8 cellular contexts compared by ENCODE assay signal in genomic region chr11:47185305-47186075, GRCh38. TPM values are rescaled to one million over a fixed set of nuclear protein-coding genes. Genes with fewer than 3 reads are reported as not detected.
A peak's percentile ranks its signal among the peaks of the same experiment; 100 is the strongest.
DNase-seq lines count a peak whose midpoint lies in the region; ATAC-seq and TF ChIP-seq lines count a peak whose summit lies in the region.

No MANE protein-coding gene starts in this region.

- H3K4me3 Mint-ChIP-seq in CD4-positive, CD25-positive, alpha-beta regulatory T cell, result peak overlapping the region in 3 of 4 donors; percentile 24 to 51 (median 48)

- peaks cover 17% of the 10 kb centered on the region for H3K27me3 ChIP-seq in CD4-positive, CD25-positive, alpha-beta regulatory T cell (ENCODE audit: control insufficient read depth, insufficient read depth, low read length)
- peaks cover 5 to 44% (median 39%) of the 10 kb centered on the region in 3 experiments for H3K27me3 ChIP-seq in neuronal stem cell (ENCODE audit: control insufficient read depth in 3 of 3, insufficient read depth in 3 of 3, low read depth in 1 of 3, low read length in 3 of 3)

- peak overlapping the region; percentile 97 for H2AFZ ChIP-seq in neuronal stem cell (ENCODE audit: low read length)

- peak overlapping the region; percentile 78 for H3K9ac ChIP-seq in neuronal stem cell (ENCODE audit: low read depth, low read length, poor library complexity)

- H4K8ac ChIP-seq in neuronal stem cell (ENCODE audit: low read depth, low read length), result peak overlapping the region; percentile 99

- H3K27me3 Mint-ChIP-seq in CD4-positive, CD25-positive, alpha-beta regulatory T cell, result peaks cover 40% of the 10 kb centered on the region

- no peak for DNase-seq in CD4-positive, CD25-positive, alpha-beta regulatory T cell
- peak; percentile 8 for DNase-seq in activated CD4-positive, alpha-beta T cell treated with anti-CD3 and anti-CD28 coated beads, Interleukin-2, amount 50 U/mL, for 1 hour
- peak; percentile 56 to 83 for DNase-seq in foreskin fibroblast
- peak; percentile 58 for DNase-seq in neuronal stem cell (ENCODE audit: low spot score)
- DNase-seq in NCI-H526 treated with DMSO at 0.1 percent for 48 hours (lab: John Stamatoyannopoulos, UW), result no peak

- ATAC-seq in CD4-positive, CD25-positive, alpha-beta regulatory T cell (ENCODE audit: low read depth in 2 of 2), result no peak
- peak; percentile 23 for ATAC-seq in HG03280 (IDR thresholded peaks at IDR 0.05; ENCODE audit: unreplicated experiment)
- ATAC-seq in GM18511 (IDR thresholded peaks at IDR 0.05; ENCODE audit: unreplicated experiment), result no peak
- no peak for ATAC-seq in HG03097 (IDR thresholded peaks at IDR 0.05; ENCODE audit: low FRiP score, unreplicated experiment)

- H2BK15ac ChIP-seq in neuronal stem cell (ENCODE audit: low read length), result peak overlapping the region; percentile 97

- peaks cover 21% of the 10 kb centered on the region for H3K4me1 ChIP-seq in CD4-positive, CD25-positive, alpha-beta regulatory T cell (ENCODE audit: control insufficient read depth, insufficient read depth, low read length, poor library complexity, severe bottlenecking)
- H3K4me1 ChIP-seq in neuronal stem cell (ENCODE audit: control insufficient read depth in 2 of 2, insufficient read depth in 1 of 2, low read depth in 1 of 2, low read length in 2 of 2), result peaks cover 9 to 14% of the 10 kb centered on the region in 2 donors

- H3K4me1 Mint-ChIP-seq in CD4-positive, CD25-positive, alpha-beta regulatory T cell, result peaks cover 0 to 12% (median 3%) of the 10 kb centered on the region in 4 donors

- peak overlapping the region; percentile 93 for H3K23ac ChIP-seq in neuronal stem cell (ENCODE audit: low read depth, low read length, poor library complexity)

- no peaks in the 10 kb centered on the region for H3K9me3 Mint-ChIP-seq in CD4-positive, CD25-positive, alpha-beta regulatory T cell

- H3K27ac Mint-ChIP-seq in CD4-positive, CD25-positive, alpha-beta regulatory T cell, result no peak overlapping the region

- no CpG with 5 or more reads among the region's 50 CpGs for WGBS in neuronal stem cell (ENCODE audit: extremely low coverage in 2 of 2, insufficient read length in 2 of 2, insufficient replicate concordance in 1 of 2), 2 donors

- H2BK5ac ChIP-seq in neuronal stem cell (ENCODE audit: low read length), result peak overlapping the region; percentile 32

- peak overlapping the region; percentile 79 for H4K91ac ChIP-seq in neuronal stem cell (ENCODE audit: low read depth, low read length, poor library complexity)

- TF ChIP-seq CTCF in foreskin fibroblast (IDR thresholded peaks at IDR 0.05; ENCODE audit: low read depth, low read length), result no peak

- H3K9me3 ChIP-seq in CD4-positive, CD25-positive, alpha-beta regulatory T cell (ENCODE audit: control insufficient read depth in 2 of 2, low read length in 2 of 2), result no peaks in the 10 kb centered on the region
- H3K9me3 ChIP-seq in neuronal stem cell (replicated peaks in 1 of 2; ENCODE audit: control insufficient read depth in 2 of 2, insufficient read depth in 1 of 2, low read depth in 1 of 2, low read length in 2 of 2), result no peaks in the 10 kb centered on the region

- peak overlapping the region; percentile 93 for H3K18ac ChIP-seq in neuronal stem cell (ENCODE audit: low read length)

- H2BK12ac ChIP-seq in neuronal stem cell (ENCODE audit: low read length), result no peak overlapping the region

- H3K4ac ChIP-seq in neuronal stem cell (ENCODE audit: low read length), result peak overlapping the region; percentile 76

- H3K36me3 ChIP-seq in CD4-positive, CD25-positive, alpha-beta regulatory T cell (ENCODE audit: control insufficient read depth, insufficient read depth, low read length), result no peaks in the 10 kb centered on the region
- no peaks in the 10 kb centered on the region for H3K36me3 ChIP-seq in neuronal stem cell (replicated peaks in 1 of 2; ENCODE audit: control insufficient read depth in 2 of 2, insufficient read depth in 2 of 2, low read length in 2 of 2)

- peak overlapping the region; percentile 99 for H2AK5ac ChIP-seq in neuronal stem cell (ENCODE audit: low read depth, low read length)

- H3K4me2 ChIP-seq in neuronal stem cell (ENCODE audit: insufficient read depth, low read length, poor library complexity, severe bottlenecking), result peak overlapping the region; percentile 87

- H2BK120ac ChIP-seq in neuronal stem cell (ENCODE audit: low read depth, low read length), result no peak overlapping the region

- no peaks in the 10 kb centered on the region for H3K36me3 Mint-ChIP-seq in CD4-positive, CD25-positive, alpha-beta regulatory T cell

- no peak overlapping the region for H3K14ac ChIP-seq in neuronal stem cell (ENCODE audit: low read length)

- H3K4me3 ChIP-seq in CD4-positive, CD25-positive, alpha-beta regulatory T cell (ENCODE audit: low read depth, low read length), result no peak overlapping the region
- peak overlapping the region; percentile 58 to 67 for H3K4me3 ChIP-seq in foreskin fibroblast (ENCODE audit: low read depth in 1 of 2, low read length in 2 of 2)
- H3K4me3 ChIP-seq in neuronal stem cell (ENCODE audit: low read length in 2 of 2), result peak overlapping the region; percentile 47 to 77

- H3K27ac ChIP-seq in CD4-positive, CD25-positive, alpha-beta regulatory T cell (ENCODE audit: insufficient read depth, low read length, poor library complexity, severe bottlenecking), result no peak overlapping the region
- H3K27ac ChIP-seq in neuronal stem cell (replicated peaks; ENCODE audit: low read length), result no peak overlapping the region

- H3K79me1 ChIP-seq in neuronal stem cell (ENCODE audit: low read depth, low read length), result peaks cover 1% of the 10 kb centered on the region

RNA-seq across cellular contexts. Expression of gene PACSIN3, which starts 0.7 kb away (rescaled TPM):
- total RNA-seq in CD4-positive, CD25-positive, alpha-beta regulatory T cell, result not detected
- under 1 TPM in 1 of 4 donors, not detected in 3; 0.85 TPM for polyA plus RNA-seq in CD4-positive, CD25-positive, alpha-beta regulatory T cell
- polyA plus RNA-seq in neuronal stem cell (2013, experiment 1 of 2), result 5.1 TPM
- polyA plus RNA-seq in neuronal stem cell (2013, experiment 2 of 2), result 5.5 TPM

RNA-seq across cellular contexts. Expression of gene ARFGAP2, which starts 8.8 kb away (rescaled TPM):
- 169 TPM for total RNA-seq in CD4-positive, CD25-positive, alpha-beta regulatory T cell
- polyA plus RNA-seq in CD4-positive, CD25-positive, alpha-beta regulatory T cell, result 100 to 1,000 TPM; 102 to 113 (median 109) TPM
- 43.5 TPM for polyA plus RNA-seq in neuronal stem cell (2013, experiment 1 of 2)
- 44.2 TPM for polyA plus RNA-seq in neuronal stem cell (2013, experiment 2 of 2)

RNA-seq across cellular contexts. Expression of gene DDB2, which starts 29.3 kb away (rescaled TPM):
- total RNA-seq in CD4-positive, CD25-positive, alpha-beta regulatory T cell, result 81.7 TPM
- polyA plus RNA-seq in CD4-positive, CD25-positive, alpha-beta regulatory T cell, result 10 to 100 TPM; 55.3 to 93.9 (median 60.0) TPM
- polyA plus RNA-seq in neuronal stem cell (2013, experiment 1 of 2), result 96.5 TPM
- polyA plus RNA-seq in neuronal stem cell (2013, experiment 2 of 2), result 91.1 TPM

Comparison
In these comparisons a context has a peak if more than half of its experiments do, and no peak if none do; other contexts are left out.
1. DNase-seq: peak in activated CD4-positive, alpha-beta T cell treated with anti-CD3 and anti-CD28 coated beads, Interleukin-2, amount 50 U/mL, for 1 hour (single experiment), foreskin fibroblast (2 of 2) and neuronal stem cell (single experiment); none in CD4-positive, CD25-positive, alpha-beta regulatory T cell (0 of 3) and NCI-H526 treated with DMSO at 0.1 percent for 48 hours (single experiment).